Comparison of ENCODE assay signal across 10 cellular contexts in genomic region chr22:50105529-50106100, GRCh38. TPM values are rescaled to one million over a fixed set of nuclear protein-coding genes. Genes with fewer than 3 reads are reported as not detected.
DNase-seq lines count a peak whose midpoint lies in the region; ATAC-seq and TF ChIP-seq lines count a peak whose summit lies in the region.
"Had no signal": no experiment of that assay in that cellular context is flagged by ENCODE, and none has a peak within 500 bp of the region (broad histone marks: within the 10 kb centered on the region; RNA-seq: fewer than 3 reads in every experiment).

No MANE protein-coding gene starts in this region.

- peak; percentile 10 to 22 for DNase-seq in activated T-cell treated with anti-CD3 and anti-CD28 coated beads, Interleukin-2, amount 50 U/mL, for 72 hours
- DNase-seq in activated T-cell treated with anti-CD3 and anti-CD28 coated beads, Interleukin-2, amount 50 U/mL, for 1 hour: no peak
- DNase-seq in fibroblast of lung (ENCODE audit: low read depth in 2 of 2): peak in 1 of 2 donors; percentile 61
- DNase-seq in stimulated activated naive CD8-positive, alpha-beta T cell treated with anti-CD3 and anti-CD28 coated beads, Interleukin-15, amount 100 ng/mL, for 72 hours: no peak
- DNase-seq in A172 (ENCODE audit: low spot score): no peak
- DNase-seq in WERI-Rb-1: no peak

- ATAC-seq in activated T-cell treated with anti-CD3 and anti-CD28 coated beads, Interleukin-2, amount 50 U/mL, for 72 hours (replicated peaks in 1 of 2): peak; percentile 67 to 81
- ATAC-seq in stimulated activated naive CD8-positive, alpha-beta T cell treated with anti-CD3 and anti-CD28 coated beads, Interleukin-15, amount 100 ng/mL, for 72 hours: peak; percentile 82
- ATAC-seq in GM18909 (IDR thresholded peaks at IDR 0.05; ENCODE audit: poor library complexity, unreplicated experiment): no peak

- peak overlapping the region; percentile 1 for H3K27ac Mint-ChIP-seq in activated T-cell treated with anti-CD3 and anti-CD28 coated beads, Interleukin-2, amount 50 U/mL, for 72 hours
- peak overlapping the region; percentile 89 for H3K27ac Mint-ChIP-seq in T-helper 1 cell treated with Interleukin-12 subunit alpha and Interleukin-12 subunit beta and Interleukin-4 antibody, amounts not matched to agents 30 μg/mL and 1 μg/mL, for 36 hours
- H3K27ac Mint-ChIP-seq in stimulated activated naive CD8-positive, alpha-beta T cell treated with anti-CD3 and anti-CD28 coated beads, Interleukin-15, amount 100 ng/mL, for 72 hours: peak overlapping the region in 1 of 2 donors; percentile 9

- no peaks in the 10 kb centered on the region for H3K9me3 Mint-ChIP-seq in activated T-cell treated with anti-CD3 and anti-CD28 coated beads, Interleukin-2, amount 50 U/mL, for 72 hours
- no peaks in the 10 kb centered on the region for H3K9me3 Mint-ChIP-seq in T-helper 1 cell treated with Interleukin-12 subunit alpha and Interleukin-12 subunit beta and Interleukin-4 antibody, amounts not matched to agents 30 μg/mL and 1 μg/mL, for 36 hours
- no peaks in the 10 kb centered on the region for H3K9me3 Mint-ChIP-seq in stimulated activated naive CD8-positive, alpha-beta T cell treated with anti-CD3 and anti-CD28 coated beads, Interleukin-15, amount 100 ng/mL, for 72 hours

- peaks cover 20% of the 10 kb centered on the region for H3K4me1 Mint-ChIP-seq in activated T-cell treated with anti-CD3 and anti-CD28 coated beads, Interleukin-2, amount 50 U/mL, for 72 hours (ENCODE audit: low read depth)
- peaks cover 7% of the 10 kb centered on the region for H3K4me1 Mint-ChIP-seq in T-helper 1 cell treated with Interleukin-12 subunit alpha and Interleukin-12 subunit beta and Interleukin-4 antibody, amounts not matched to agents 30 μg/mL and 1 μg/mL, for 36 hours (ENCODE audit: low read depth)
- H3K4me1 Mint-ChIP-seq in stimulated activated naive CD8-positive, alpha-beta T cell treated with anti-CD3 and anti-CD28 coated beads, Interleukin-15, amount 100 ng/mL, for 72 hours: peaks cover 30% of the 10 kb centered on the region

- no peak overlapping the region for H3K27ac ChIP-seq in fibroblast of lung (ENCODE audit: insufficient read depth, low read length)
- H3K27ac ChIP-seq in WERI-Rb-1: no peak overlapping the region
- H3K27ac ChIP-seq: parathyroid adenoma had no signal

- H3K79me2 ChIP-seq in fibroblast of lung (ENCODE audit: control insufficient read depth, insufficient read depth, low read length): no peaks in the 10 kb centered on the region
- H3K79me2 ChIP-seq: parathyroid adenoma had no signal

- no peaks in the 10 kb centered on the region for H4K20me1 ChIP-seq in fibroblast of lung (ENCODE audit: control insufficient read depth, extremely low read depth, insufficient read depth, low read length)

- no peaks in the 10 kb centered on the region for H3K36me3 Mint-ChIP-seq in activated T-cell treated with anti-CD3 and anti-CD28 coated beads, Interleukin-2, amount 50 U/mL, for 72 hours (ENCODE audit: insufficient read depth in 2 of 2)
- no peaks in the 10 kb centered on the region for H3K36me3 Mint-ChIP-seq in T-helper 1 cell treated with Interleukin-12 subunit alpha and Interleukin-12 subunit beta and Interleukin-4 antibody, amounts not matched to agents 30 μg/mL and 1 μg/mL, for 36 hours (ENCODE audit: low read depth)

- no peak for TF ChIP-seq CTCF in fibroblast of lung (conservative IDR thresholded peaks at IDR 0.05 in 1 of 2, IDR thresholded peaks at IDR 0.05 in 1 of 2; ENCODE audit: low read depth in 1 of 2, low read length in 2 of 2)
- no peak for TF ChIP-seq CTCF in WERI-Rb-1 (IDR thresholded peaks at IDR 0.05; ENCODE audit: low read depth, low read length)

- no peak overlapping the region for H3K4me2 ChIP-seq in fibroblast of lung (ENCODE audit: extremely low read depth, insufficient read depth, low read length)

- H3K36me3 ChIP-seq in fibroblast of lung (ENCODE audit: control insufficient read depth, insufficient read depth, low read length) (no peaks in the 10 kb centered on the region), WERI-Rb-1 (no peaks in the 10 kb centered on the region)

- H3K9ac ChIP-seq in fibroblast of lung (ENCODE audit: insufficient read depth, low read length): no peak overlapping the region
- H3K9ac ChIP-seq: parathyroid adenoma had no signal

- H3K4me3 ChIP-seq in fibroblast of lung (replicated peaks in 1 of 4; ENCODE audit: control extremely low read depth in 1 of 4, insufficient read depth in 1 of 4, low read depth in 3 of 4, low read length in 4 of 4) (no peak overlapping the region), WERI-Rb-1 (ENCODE audit: low read depth, low read length) (no peak overlapping the region)

- peak overlapping the region; percentile 64 for H2AFZ ChIP-seq in fibroblast of lung (ENCODE audit: low read length)
- H2AFZ ChIP-seq: parathyroid adenoma had no signal

- H3K4me3 Mint-ChIP-seq in activated T-cell treated with anti-CD3 and anti-CD28 coated beads, Interleukin-2, amount 50 U/mL, for 72 hours: peak overlapping the region; percentile 59
- peak overlapping the region; percentile 70 for H3K4me3 Mint-ChIP-seq in T-helper 1 cell treated with Interleukin-12 subunit alpha and Interleukin-12 subunit beta and Interleukin-4 antibody, amounts not matched to agents 30 μg/mL and 1 μg/mL, for 36 hours
- H3K4me3 Mint-ChIP-seq in stimulated activated naive CD8-positive, alpha-beta T cell treated with anti-CD3 and anti-CD28 coated beads, Interleukin-15, amount 100 ng/mL, for 72 hours: peak overlapping the region; percentile 71 to 73

- no peaks in the 10 kb centered on the region for H3K27me3 Mint-ChIP-seq in activated T-cell treated with anti-CD3 and anti-CD28 coated beads, Interleukin-2, amount 50 U/mL, for 72 hours (ENCODE audit: low read depth)
- no peaks in the 10 kb centered on the region for H3K27me3 Mint-ChIP-seq in T-helper 1 cell treated with Interleukin-12 subunit alpha and Interleukin-12 subunit beta and Interleukin-4 antibody, amounts not matched to agents 30 μg/mL and 1 μg/mL, for 36 hours (ENCODE audit: low read depth)
- peaks cover 18% of the 10 kb centered on the region for H3K27me3 Mint-ChIP-seq in stimulated activated naive CD8-positive, alpha-beta T cell treated with anti-CD3 and anti-CD28 coated beads, Interleukin-15, amount 100 ng/mL, for 72 hours

- no peaks in the 10 kb centered on the region for H3K4me1 ChIP-seq in fibroblast of lung (ENCODE audit: control insufficient read depth, extremely low read depth, insufficient read depth, low read length)
- H3K4me1 ChIP-seq: parathyroid adenoma had no signal

- no peaks in the 10 kb centered on the region for H3K9me3 ChIP-seq in fibroblast of lung (ENCODE audit: control insufficient read depth, insufficient read depth, low read depth, low read length)
- H3K9me3 ChIP-seq in WERI-Rb-1 (ENCODE audit: severe bottlenecking): no peaks in the 10 kb centered on the region

- H3K27me3 ChIP-seq in fibroblast of lung (ENCODE audit: control insufficient read depth, insufficient read depth, low read length): peaks cover 4% of the 10 kb centered on the region
- H3K27me3 ChIP-seq in WERI-Rb-1 (ENCODE audit: insufficient read depth, low read depth, severe bottlenecking): no peaks in the 10 kb centered on the region

RNA-seq across cellular contexts. Expression of gene MOV10L1, which starts 15.8 kb away (rescaled TPM):
- total RNA-seq in activated T-cell treated with anti-CD3 and anti-CD28 coated beads, Interleukin-2, amount 50 U/mL, for 72 hours: under 1 TPM; 0.25 to 0.36 TPM
- 0.83 and 1.0 TPM in 2 replicates for total RNA-seq in fibroblast of lung
- polyA plus RNA-seq in fibroblast of lung: 0.03 and 0.40 TPM in 2 replicates
- polyA plus RNA-seq in fibroblast of lung (2012): 0.24 TPM in 1 of 2 replicates, not detected in the other
- polyA minus RNA-seq in fibroblast of lung (ENCODE audit: low replicate concordance): not detected in 2 replicates
- total RNA-seq in A172 (2014; rRNA removed; shearing (Covaris generic)): 2.0 and 3.0 TPM in 2 replicates

RNA-seq across cellular contexts. Expression of gene MLC1, which starts 20.4 kb away (rescaled TPM):
- total RNA-seq in activated T-cell treated with anti-CD3 and anti-CD28 coated beads, Interleukin-2, amount 50 U/mL, for 72 hours: under 1 TPM in 1 of 2 donors, not detected in 1; 0.17 TPM
- total RNA-seq in fibroblast of lung: under 0.01 TPM in 2 replicates
- not detected in 2 replicates for polyA plus RNA-seq in fibroblast of lung
- polyA plus RNA-seq in fibroblast of lung (2012): 0.10 TPM in 1 of 2 replicates, not detected in the other
- not detected in 2 replicates for polyA minus RNA-seq in fibroblast of lung (ENCODE audit: low replicate concordance)
- total RNA-seq in A172 (2014; rRNA removed; shearing (Covaris generic)): 0.02 and 0.10 TPM in 2 replicates

RNA-seq across cellular contexts. Expression of gene TTLL8, which starts 47.5 kb away (rescaled TPM):
- total RNA-seq in activated T-cell treated with anti-CD3 and anti-CD28 coated beads, Interleukin-2, amount 50 U/mL, for 72 hours: not detected
- not detected in 2 replicates for total RNA-seq in fibroblast of lung
- not detected in 2 replicates for polyA plus RNA-seq in fibroblast of lung
- polyA plus RNA-seq in fibroblast of lung (2012): not detected in 2 replicates
- not detected in 2 replicates for polyA minus RNA-seq in fibroblast of lung (ENCODE audit: low replicate concordance)
- total RNA-seq in A172 (2014; rRNA removed; shearing (Covaris generic)): not detected in 2 replicates
- total RNA-seq: M059J had no signal

Comparison
In these comparisons a context has a peak if more than half of its experiments do, and no peak if none do; other contexts are left out.
1. DNase-seq: peak in activated T-cell treated with anti-CD3 and anti-CD28 coated beads, Interleukin-2, amount 50 U/mL, for 72 hours (2 of 2); none in activated T-cell treated with anti-CD3 and anti-CD28 coated beads, Interleukin-2, amount 50 U/mL, for 1 hour (single experiment), stimulated activated naive CD8-positive, alpha-beta T cell treated with anti-CD3 and anti-CD28 coated beads, Interleukin-15, amount 100 ng/mL, for 72 hours (0 of 2), A172 (single experiment) and WERI-Rb-1 (single experiment).
2. Peak in every context shown above with its lines, with median percentiles within 50 percentile points of each other: H3K4me3 Mint-ChIP-seq.